22 cellular contexts compared by ENCODE assay signal in genomic region chr14:52922059-52922458, GRCh38. TPM values are rescaled to one million over a fixed set of nuclear protein-coding genes. Genes with fewer than 3 reads are reported as not detected.
A peak's percentile ranks its signal among the peaks of the same experiment; 100 is the strongest.
DNase-seq lines count a peak whose midpoint lies in the region; ATAC-seq and TF ChIP-seq lines count a peak whose summit lies in the region.
"Had no signal": no experiment of that assay in that cellular context is flagged by ENCODE, and none has a peak within 500 bp of the region (broad histone marks: within the 10 kb centered on the region; RNA-seq: fewer than 3 reads in every experiment).

No MANE protein-coding gene starts in this region.

- H3K4me2 ChIP-seq in DND-41 (ENCODE audit: insufficient read depth, low read length) (no peak overlapping the region), Loucy (ENCODE audit: low read depth, low read length, poor library complexity, severe bottlenecking) (peak overlapping the region; percentile 3)

- H3K36me3 ChIP-seq in DND-41 (ENCODE audit: insufficient read depth, low read length): peaks cover 7% of the 10 kb centered on the region
- no peaks in the 10 kb centered on the region for H3K36me3 ChIP-seq in Loucy (ENCODE audit: insufficient read depth, low read length)
- no peaks in the 10 kb centered on the region for H3K36me3 ChIP-seq in mucosa of descending colon (ENCODE audit: low read depth)

- H3F3A ChIP-seq in Loucy (ENCODE audit: low read depth): peaks cover 4% of the 10 kb centered on the region

- H3K27ac ChIP-seq in DND-41 (ENCODE audit: low read length): 0 out of 2 replicates have a peak overlapping the region, but pooled peaks have one; percentile 9
- no peak overlapping the region for H3K27ac ChIP-seq in substantia nigra (ENCODE audit: low read depth, low read length, poor library complexity, severe bottlenecking)
- H3K27ac ChIP-seq: brain microvascular endothelial cell had no signal

- ATAC-seq in DND-41 (ENCODE audit: insufficient read depth, low read depth) (no peak), mucosa of descending colon (no peak), HG03378 (IDR thresholded peaks at IDR 0.05; ENCODE audit: unreplicated experiment) (no peak), omental fat pad (ENCODE audit: low FRiP score) (no peak)
- ATAC-seq: activated CD8-positive, alpha-beta T cell treated with anti-CD3 and anti-CD28 coated beads for 36 hours; HCT116; naive thymus-derived CD8-positive, alpha-beta T cell; stimulated activated effector memory CD8-positive, alpha-beta T cell treated with anti-CD3 and anti-CD28 coated beads, Interleukin-12 subunit alpha, Interleukin-12 subunit beta, amount 100 ng/mL, for 72 hours had no signal

- H3K4me1 ChIP-seq in DND-41 (ENCODE audit: insufficient read depth, low read length): peaks cover 50% of the 10 kb centered on the region
- H3K4me1 ChIP-seq in Loucy (ENCODE audit: insufficient read depth, low read length, poor library complexity, severe bottlenecking): peaks cover 67% of the 10 kb centered on the region
- H3K4me1 ChIP-seq in mucosa of descending colon (ENCODE audit: low read depth): peaks cover 24% of the 10 kb centered on the region

- H3K9ac ChIP-seq in DND-41 (ENCODE audit: low read depth, low read length): no peak overlapping the region
- no peak overlapping the region for H3K9ac ChIP-seq in Loucy (ENCODE audit: low read depth, low read length, poor library complexity, severe bottlenecking)

- intact Hi-C loops in mucosa of descending colon (cut with DNase I, micrococcal nuclease): no loop called here

- H3K9me3 ChIP-seq in DND-41 (ENCODE audit: insufficient read depth, low read length, severe bottlenecking) (no peaks in the 10 kb centered on the region), Loucy (ENCODE audit: insufficient read depth, low read depth, low read length) (no peaks in the 10 kb centered on the region), mucosa of descending colon (no peaks in the 10 kb centered on the region)

- no peaks in the 10 kb centered on the region for H3K27me3 ChIP-seq in DND-41 (ENCODE audit: insufficient read depth, low read length, poor library complexity)
- H3K27me3 ChIP-seq in Loucy (ENCODE audit: insufficient read depth, low read length, poor library complexity, severe bottlenecking): no peaks in the 10 kb centered on the region
- H3K27me3 ChIP-seq: brain microvascular endothelial cell had no signal

- H2AFZ ChIP-seq in DND-41 (ENCODE audit: low read depth, low read length) (no peak overlapping the region), Loucy (ENCODE audit: low read length) (peak overlapping the region; percentile 47; the same call in 1 of the 2 replicates)

- DNase-seq in DND-41 (no peak), kidney tubule cell (ENCODE audit: low spot score) (peak; percentile 38), renal cortical epithelial cell (ENCODE audit: low read depth) (peak; percentile 28), mucosa of descending colon (no peak), substantia nigra (lab: John Stamatoyannopoulos, UW) (no peak), omental fat pad (ENCODE audit: low spot score) (no peak)
- DNase-seq: activated CD8-positive, alpha-beta T cell treated with anti-CD3 and anti-CD28 coated beads for 36 hours; activated gamma-delta T cell treated with Interleukin-2 at 50 U/mL for 16 hours; activated T-cell treated with anti-CD3 and anti-CD28 coated beads for 4 hours; brain microvascular endothelial cell; CD4-positive, alpha-beta memory T cell; DMS153; GF-D8; islet precursor cell; naive thymus-derived CD8-positive, alpha-beta T cell; NCI-H2107; NCI-H524 treated with DMSO at 0.1 percent for 48 hours; stimulated activated CD4-positive, alpha-beta T cell treated with anti-CD3 and anti-CD28 coated beads, Interleukin-1b, Interleukin-23, amount 100 ng/mL, for 48 hours had no signal

- H4K20me1 ChIP-seq in DND-41 (ENCODE audit: insufficient read depth, low read length) (no peaks in the 10 kb centered on the region), Loucy (ENCODE audit: insufficient read depth, low read length, poor library complexity, severe bottlenecking) (no peaks in the 10 kb centered on the region)

- H3K79me2 ChIP-seq in DND-41 (ENCODE audit: insufficient read depth, low read length) (peaks cover 59% of the 10 kb centered on the region), Loucy (ENCODE audit: insufficient read depth, low read length) (peaks cover 13% of the 10 kb centered on the region; the same call in 1 of the 2 replicates)

- H3K9me2 ChIP-seq in Loucy (replicated peaks; ENCODE audit: low read depth, low read length): no peaks in the 10 kb centered on the region

- TF ChIP-seq CTCF in DND-41 (IDR thresholded peaks at IDR 0.05; ENCODE audit: borderline replicate concordance, extremely low read depth, low read length, poor library complexity, severe bottlenecking) (no peak), Loucy (conservative IDR thresholded peaks at IDR 0.05; ENCODE audit: low read length) (no peak), mucosa of descending colon (IDR thresholded peaks at IDR 0.05) (no peak), omental fat pad (IDR thresholded peaks at IDR 0.05) (no peak)

- H3K4me3 ChIP-seq in DND-41 (ENCODE audit: low read depth in 1 of 2, low read length in 2 of 2) (no peak overlapping the region), Loucy (ENCODE audit: low read length, poor library complexity, severe bottlenecking) (no peak overlapping the region), mucosa of descending colon (no peak overlapping the region)

RNA-seq across cellular contexts. Expression of gene FERMT2, which starts 28.8 kb away (rescaled TPM):
- total RNA-seq in renal cortical epithelial cell: 87.2 and 126 TPM in 2 replicates
- total RNA-seq in mucosa of descending colon: 100 to 1,000 TPM in 1 of 3 donors, 10 to 100 TPM in 1, 1 to 10 TPM in 1; 6.9 to 228 (median 22.9) TPM
- total RNA-seq in omental fat pad: 100 to 1,000 TPM; 158 to 209 (median 164) TPM

Comparison
In these comparisons a context has a peak if more than half of its experiments do, and no peak if none do; other contexts are left out.
1. DNase-seq: peak in kidney tubule cell (single experiment) and renal cortical epithelial cell (single experiment); none in DND-41 (single experiment), mucosa of descending colon (0 of 3), substantia nigra (0 of 49) and omental fat pad (single experiment).